Comparison of ENCODE assay signal across 16 cellular contexts in the genomic region with DNA sequence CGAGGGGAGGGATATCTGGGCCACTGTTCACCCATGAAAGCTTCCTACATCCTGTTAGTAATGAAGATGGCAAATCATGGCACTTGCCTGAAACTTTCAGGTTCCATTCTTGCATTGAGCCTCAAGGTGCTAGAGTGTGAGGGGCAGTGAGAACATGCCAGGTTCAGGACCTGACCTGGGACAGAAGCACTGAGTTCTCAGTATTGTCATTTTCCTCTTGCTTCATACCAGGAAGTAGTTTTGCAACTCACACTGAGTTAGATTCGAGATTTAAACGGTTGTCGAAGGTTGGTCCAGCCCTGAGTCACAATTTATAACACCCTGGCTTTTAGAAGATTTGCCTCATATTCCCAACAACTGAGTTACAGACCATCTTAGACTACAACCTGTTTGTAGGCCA. TPM values are rescaled to one million over a fixed set of nuclear protein-coding genes. Genes with fewer than 3 reads are reported as not detected.
DNase-seq lines count a peak whose midpoint lies in the region; TF ChIP-seq lines count a peak whose summit lies in the region.
"Had no signal": no experiment of that assay in that cellular context is flagged by ENCODE, and none has a peak within 500 bp of the region (broad histone marks: within the 10 kb centered on the region; RNA-seq: fewer than 3 reads in every experiment).

No MANE protein-coding gene starts in this region.

- DNase-seq in caudate nucleus (lab: John Stamatoyannopoulos, UW) (no peak), transverse colon (no peak), T-helper 9 cell (no peak), pons (ENCODE audit: low spot score) (no peak)
- no peak for DNase-seq in activated naive CD4-positive, alpha-beta T cell treated with anti-CD3 and anti-CD28 coated beads, Interleukin-2, amount 10 ng/mL, durations not matched to agents 7 days and 5 days
- DNase-seq: activated CD4-positive, alpha-beta memory T cell treated with anti-CD3 and anti-CD28 coated beads for 36 hours; erythroblast; hypothalamus; left cardiac atrium; naive B cell; NCI-H187; NCI-H510A had no signal

- TF ChIP-seq RAD21 in liver (IDR thresholded peaks at IDR 0.05), result no peak

- no peak for TF ChIP-seq EP300 in transverse colon (IDR thresholded peaks at IDR 0.05; ENCODE audit: low read depth)

- H3K4me1 ChIP-seq in liver (ENCODE audit: control insufficient read depth in 4 of 4, insufficient read depth in 4 of 4, low read length in 3 of 4) (peaks cover 3 to 15% (median 11%) of the 10 kb centered on the region in 4 donors), transverse colon (peaks cover 0 to 15% (median 2%) of the 10 kb centered on the region in 4 donors)
- H3K4me1 ChIP-seq: BLaER1 had no signal

- peaks cover 0 to 18% (median 4%) of the 10 kb centered on the region in 4 donors for H3K27me3 ChIP-seq in liver (ENCODE audit: control insufficient read depth in 4 of 4, insufficient read depth in 4 of 4, low read length in 3 of 4)
- H3K27me3 ChIP-seq in transverse colon, result peaks cover 70% of the 10 kb centered on the region

- peaks cover 2% of the 10 kb centered on the region for H3K4me1 Mint-ChIP-seq in activated naive CD4-positive, alpha-beta T cell treated with anti-CD3 and anti-CD28 coated beads, Interleukin-2, amount 10 ng/mL, durations not matched to agents 7 days and 5 days

- no peaks in the 10 kb centered on the region for H3K9me3 ChIP-seq in liver (ENCODE audit: control insufficient read depth in 4 of 4, low read length in 3 of 4)
- H3K9me3 ChIP-seq in transverse colon, result no peaks in the 10 kb centered on the region
- H3K9me3 ChIP-seq: BLaER1 had no signal

- CTCF ChIA-PET in activated naive CD4-positive, alpha-beta T cell treated with anti-CD3 and anti-CD28 coated beads, Interleukin-2, amount 10 ng/mL, durations not matched to agents 7 days and 5 days (lab: Charles Lee), result interaction anchor here (0.7 kb wide), 1 partner anchor 240 kb away, joined by 3 read pairs; no protein-coding TSS in a partner anchor

- 41% methylated on average over 4 of the region's 4 CpGs for WGBS in liver
- WGBS in transverse colon (ENCODE audit: low coverage in 1 of 2), 2 donors, result 17 to 25% methylated on average over 3 to 4 of the region's 4 CpGs

- peaks cover 63% of the 10 kb centered on the region for H3K27me3 Mint-ChIP-seq in activated naive CD4-positive, alpha-beta T cell treated with anti-CD3 and anti-CD28 coated beads, Interleukin-2, amount 10 ng/mL, durations not matched to agents 7 days and 5 days

- no peak overlapping the region for H3K9ac ChIP-seq in liver (ENCODE audit: low read depth in 1 of 2, low read length in 2 of 2)
- H3K9ac ChIP-seq: BLaER1 had no signal

- no peak overlapping the region for H3K4me3 Mint-ChIP-seq in activated naive CD4-positive, alpha-beta T cell treated with anti-CD3 and anti-CD28 coated beads, Interleukin-2, amount 10 ng/mL, durations not matched to agents 7 days and 5 days
- H3K4me3 Mint-ChIP-seq: activated CD4-positive, alpha-beta memory T cell treated with anti-CD3 and anti-CD28 coated beads for 36 hours; activated T-helper 1 cell treated with anti-CD3 and anti-CD28 coated beads, Interleukin-12 subunit alpha, Interleukin-12 subunit beta, Interleukin-2, Interleukin-4 antibody, amounts not matched to agents 30 ng/mL and 10 ng/mL and 1 ng/mL, durations not matched to agents 14 hours and 24 hours and 36 hours had no signal

- TF ChIP-seq POLR2A in transverse colon (IDR thresholded peaks at IDR 0.05), result no peak

- H3K36me3 Mint-ChIP-seq in activated naive CD4-positive, alpha-beta T cell treated with anti-CD3 and anti-CD28 coated beads, Interleukin-2, amount 10 ng/mL, durations not matched to agents 7 days and 5 days, result peaks cover 6% of the 10 kb centered on the region

- intact Hi-C loops in transverse colon (cut with DNase I; ENCODE audit: low total_unique reads), result no loop called here

- no peaks in the 10 kb centered on the region for H3K36me3 ChIP-seq in liver (ENCODE audit: control insufficient read depth in 4 of 4, insufficient read depth in 3 of 4, low read depth in 1 of 4, low read length in 3 of 4)
- no peaks in the 10 kb centered on the region for H3K36me3 ChIP-seq in transverse colon
- H3K36me3 ChIP-seq: BLaER1 had no signal

- no peak overlapping the region for H3K4me3 ChIP-seq in liver (ENCODE audit: low read depth in 1 of 3, low read length in 3 of 3)
- no peak overlapping the region for H3K4me3 ChIP-seq in transverse colon
- H3K4me3 ChIP-seq: BLaER1 had no signal

- peaks cover 3% of the 10 kb centered on the region for H3K9me3 Mint-ChIP-seq in activated naive CD4-positive, alpha-beta T cell treated with anti-CD3 and anti-CD28 coated beads, Interleukin-2, amount 10 ng/mL, durations not matched to agents 7 days and 5 days
- H3K9me3 Mint-ChIP-seq: activated T-helper 1 cell treated with anti-CD3 and anti-CD28 coated beads, Interleukin-12 subunit alpha, Interleukin-12 subunit beta, Interleukin-2, Interleukin-4 antibody, amounts not matched to agents 30 ng/mL and 10 ng/mL and 1 ng/mL, durations not matched to agents 14 hours and 24 hours and 36 hours had no signal

- H3K27ac Mint-ChIP-seq in activated naive CD4-positive, alpha-beta T cell treated with anti-CD3 and anti-CD28 coated beads, Interleukin-2, amount 10 ng/mL, durations not matched to agents 7 days and 5 days, result no peak overlapping the region
- H3K27ac Mint-ChIP-seq: activated CD4-positive, alpha-beta memory T cell treated with anti-CD3 and anti-CD28 coated beads for 36 hours; activated T-helper 1 cell treated with anti-CD3 and anti-CD28 coated beads, Interleukin-12 subunit alpha, Interleukin-12 subunit beta, Interleukin-2, Interleukin-4 antibody, amounts not matched to agents 30 ng/mL and 10 ng/mL and 1 ng/mL, durations not matched to agents 14 hours and 24 hours and 36 hours had no signal

- in situ Hi-C loops in transverse colon (cut with MboI; ENCODE audit: low pct_ligation_motif_present in 1 of 4, low pct_unique_long_range_greater_than_20kb in 1 of 4, low sequenced_read_pairs in 3 of 4), result loop anchor here in 2 of 4 donors (25.0 kb wide), 2 partner anchors 225 to 1600 kb away; no protein-coding TSS in a partner anchor

- no peak for TF ChIP-seq CTCF in liver (IDR thresholded peaks at IDR 0.05; ENCODE audit: low read depth, low read length, missing input control)
- TF ChIP-seq CTCF in transverse colon (IDR thresholded peaks at IDR 0.05), result no peak

- peak overlapping the region; percentile 88 for H3K27ac ChIP-seq in caudate nucleus (ENCODE audit: low read depth, low read length)
- H3K27ac ChIP-seq in liver (ENCODE audit: low read depth in 1 of 2, low read length in 2 of 2), result no peak overlapping the region
- peak overlapping the region; percentile 82 to 98 (median 90) for H3K27ac ChIP-seq in transverse colon
- H3K27ac ChIP-seq: BLaER1 had no signal

TF ChIP-seq in PFSK-1, 5 proteins besides CTCF, POLR2A, EP300 and RAD21 (continues in another document):
- TF ChIP-seq FOXP2 (optimal IDR thresholded peaks at IDR 0.05; ENCODE audit: borderline replicate concordance, extremely low read depth, extremely low read length, insufficient read depth), result no peak

TF ChIP-seq in liver, 16 proteins besides CTCF, POLR2A, EP300 and RAD21:
- TF ChIP-seq, protein P1, sequence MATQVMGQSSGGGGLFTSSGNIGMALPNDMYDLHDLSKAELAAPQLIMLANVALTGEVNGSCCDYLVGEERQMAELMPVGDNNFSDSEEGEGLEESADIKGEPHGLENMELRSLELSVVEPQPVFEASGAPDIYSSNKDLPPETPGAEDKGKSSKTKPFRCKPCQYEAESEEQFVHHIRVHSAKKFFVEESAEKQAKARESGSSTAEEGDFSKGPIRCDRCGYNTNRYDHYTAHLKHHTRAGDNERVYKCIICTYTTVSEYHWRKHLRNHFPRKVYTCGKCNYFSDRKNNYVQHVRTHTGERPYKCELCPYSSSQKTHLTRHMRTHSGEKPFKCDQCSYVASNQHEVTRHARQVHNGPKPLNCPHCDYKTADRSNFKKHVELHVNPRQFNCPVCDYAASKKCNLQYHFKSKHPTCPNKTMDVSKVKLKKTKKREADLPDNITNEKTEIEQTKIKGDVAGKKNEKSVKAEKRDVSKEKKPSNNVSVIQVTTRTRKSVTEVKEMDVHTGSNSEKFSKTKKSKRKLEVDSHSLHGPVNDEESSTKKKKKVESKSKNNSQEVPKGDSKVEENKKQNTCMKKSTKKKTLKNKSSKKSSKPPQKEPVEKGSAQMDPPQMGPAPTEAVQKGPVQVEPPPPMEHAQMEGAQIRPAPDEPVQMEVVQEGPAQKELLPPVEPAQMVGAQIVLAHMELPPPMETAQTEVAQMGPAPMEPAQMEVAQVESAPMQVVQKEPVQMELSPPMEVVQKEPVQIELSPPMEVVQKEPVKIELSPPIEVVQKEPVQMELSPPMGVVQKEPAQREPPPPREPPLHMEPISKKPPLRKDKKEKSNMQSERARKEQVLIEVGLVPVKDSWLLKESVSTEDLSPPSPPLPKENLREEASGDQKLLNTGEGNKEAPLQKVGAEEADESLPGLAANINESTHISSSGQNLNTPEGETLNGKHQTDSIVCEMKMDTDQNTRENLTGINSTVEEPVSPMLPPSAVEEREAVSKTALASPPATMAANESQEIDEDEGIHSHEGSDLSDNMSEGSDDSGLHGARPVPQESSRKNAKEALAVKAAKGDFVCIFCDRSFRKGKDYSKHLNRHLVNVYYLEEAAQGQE (IDR thresholded peaks at IDR 0.05), result peak; percentile 50
- no peak for TF ChIP-seq SP1 (IDR thresholded peaks at IDR 0.05)

RNA-seq across cellular contexts. Expression of a gene that starts 11.8 kb away (rescaled TPM):
- 45.3 TPM for polyA plus RNA-seq in PFSK-1 (2012; ENCODE audit: insufficient read length, low read depth)
- 10 to 100 TPM; 10.9 to 12.6 TPM for total RNA-seq in liver
- polyA plus RNA-seq in liver, result 1 to 10 TPM; 3.9 to 4.3 TPM
- 10 to 100 TPM; 16.5 to 43.4 (median 32.7) TPM for total RNA-seq in transverse colon
- total RNA-seq: activated CD4-positive, alpha-beta memory T cell treated with anti-CD3 and anti-CD28 coated beads for 36 hours; activated T-helper 1 cell treated with anti-CD3 and anti-CD28 coated beads, Interleukin-12 subunit alpha, Interleukin-12 subunit beta, Interleukin-2, Interleukin-4 antibody, amounts not matched to agents 30 ng/mL and 10 ng/mL and 1 ng/mL, durations not matched to agents 14 hours and 24 hours and 36 hours had no signal

Comparison
In these comparisons a context has a peak if more than half of its experiments do, and no peak if none do; other contexts are left out.
1. H3K27ac ChIP-seq: peak in caudate nucleus (single experiment) and transverse colon (4 of 4); none in liver (0 of 2).